Comparison of ENCODE assay signal across 8 cellular contexts in genomic region chr7:727806-728460, GRCh38. TPM values are rescaled to one million over a fixed set of nuclear protein-coding genes. Genes with fewer than 3 reads are reported as not detected.
DNase-seq lines count a peak whose midpoint lies in the region; ATAC-seq and TF ChIP-seq lines count a peak whose summit lies in the region.

No MANE protein-coding gene starts in this region.

- H3K9me3 ChIP-seq in BE2C: peaks cover 8% of the 10 kb centered on the region
- H3K9me3 ChIP-seq in naive thymus-derived CD4-positive, alpha-beta T cell (ENCODE audit: control insufficient read depth in 2 of 3, low read length in 3 of 3): no peaks in the 10 kb centered on the region

- CTCF ChIA-PET in naive thymus-derived CD4-positive, alpha-beta T cell (lab: Charles Lee): interaction anchor here (0.6 kb wide), 1 partner anchor 93 kb away, joined by 4 read pairs; no protein-coding TSS in a partner anchor

- H3K27me3 ChIP-seq in BE2C: no peaks in the 10 kb centered on the region
- H3K27me3 ChIP-seq in naive thymus-derived CD4-positive, alpha-beta T cell (ENCODE audit: control insufficient read depth in 2 of 2, insufficient read depth in 2 of 2, low read length in 2 of 2): no peaks in the 10 kb centered on the region

- peaks cover 0 to under 1% (median 0%) of the 10 kb centered on the region in 3 donors for H3K9me3 Mint-ChIP-seq in IgD-negative memory B cell
- H3K9me3 Mint-ChIP-seq in central memory CD8-positive, alpha-beta T cell: no peaks in the 10 kb centered on the region
- peaks cover 0 to 8% (median 0%) of the 10 kb centered on the region in 11 donors for H3K9me3 Mint-ChIP-seq in naive thymus-derived CD4-positive, alpha-beta T cell

- peaks cover 38% of the 10 kb centered on the region for H3K36me3 ChIP-seq in BE2C
- H3K36me3 ChIP-seq in naive thymus-derived CD4-positive, alpha-beta T cell (ENCODE audit: control insufficient read depth in 2 of 3, insufficient read depth in 3 of 3, low read length in 3 of 3): peaks cover 0 to 20% (median 0%) of the 10 kb centered on the region in 3 experiments

- H3K27ac Mint-ChIP-seq in IgD-negative memory B cell: peak overlapping the region in 2 of 3 donors; percentile 80 to 81
- peak overlapping the region; percentile 84 for H3K27ac Mint-ChIP-seq in central memory CD8-positive, alpha-beta T cell (ENCODE audit: low read depth)
- H3K27ac Mint-ChIP-seq in naive thymus-derived CD4-positive, alpha-beta T cell: peak overlapping the region in 6 of 9 donors; percentile 57 to 89 (median 72)

- peak overlapping the region; percentile 69 to 93 (median 86) for H3K4me3 Mint-ChIP-seq in IgD-negative memory B cell
- H3K4me3 Mint-ChIP-seq in central memory CD8-positive, alpha-beta T cell: peak overlapping the region; percentile 77
- peak overlapping the region; percentile 70 to 88 (median 84) for H3K4me3 Mint-ChIP-seq in naive thymus-derived CD4-positive, alpha-beta T cell

- ATAC-seq in central memory CD8-positive, alpha-beta T cell (replicated peaks; ENCODE audit: extremely low read depth, poor library complexity, severe bottlenecking): no peak
- ATAC-seq in naive thymus-derived CD4-positive, alpha-beta T cell: no peak
- ATAC-seq in HG02852 (IDR thresholded peaks at IDR 0.05; ENCODE audit: unreplicated experiment) (no peak), GM21367 (IDR thresholded peaks at IDR 0.05; ENCODE audit: unreplicated experiment) (no peak)

- H3K27ac ChIP-seq in naive thymus-derived CD4-positive, alpha-beta T cell (ENCODE audit: low read depth, low read length): no peak overlapping the region
- H3K27ac ChIP-seq in substantia nigra (ENCODE audit: low read depth, low read length, poor library complexity, severe bottlenecking): no peak overlapping the region

- no peak for DNase-seq in BE2C
- DNase-seq in central memory CD8-positive, alpha-beta T cell (ENCODE audit: low spot score in 2 of 2): no peak
- DNase-seq in naive thymus-derived CD4-positive, alpha-beta T cell: no peak
- no peak for DNase-seq in substantia nigra (lab: John Stamatoyannopoulos, UW)
- no peak for DNase-seq in anterior cingulate cortex (lab: John Stamatoyannopoulos, UW)

- POLR2A ChIA-PET in naive thymus-derived CD4-positive, alpha-beta T cell (lab: Charles Lee): interaction anchor here (1.3 to 1.4 kb wide), 2 partner anchors 108 to 111 kb away, joined by 3 read pairs; no protein-coding TSS in a partner anchor

- peak overlapping the region; percentile 73 for H3K4me3 ChIP-seq in BE2C (ENCODE audit: low read depth, low read length)
- no peak overlapping the region for H3K4me3 ChIP-seq in naive thymus-derived CD4-positive, alpha-beta T cell (ENCODE audit: low read length)

- intact Hi-C loops in naive thymus-derived CD4-positive, alpha-beta T cell (cut with micrococcal nuclease): loop anchor here (2.0 to 5.0 kb wide), 8 partner anchors 89 to 581 kb away; partner anchors contain the start of genes GET4 (in 1 of the 2) and PDGFA (in 1 of the 2)

- peaks cover 15 to 21% (median 19%) of the 10 kb centered on the region in 3 donors for H3K4me1 Mint-ChIP-seq in IgD-negative memory B cell
- peaks cover 30% of the 10 kb centered on the region for H3K4me1 Mint-ChIP-seq in central memory CD8-positive, alpha-beta T cell
- peaks cover 21 to 42% (median 29%) of the 10 kb centered on the region in 7 donors for H3K4me1 Mint-ChIP-seq in naive thymus-derived CD4-positive, alpha-beta T cell

- no peaks in the 10 kb centered on the region for H3K27me3 Mint-ChIP-seq in IgD-negative memory B cell
- no peaks in the 10 kb centered on the region for H3K27me3 Mint-ChIP-seq in central memory CD8-positive, alpha-beta T cell
- H3K27me3 Mint-ChIP-seq in naive thymus-derived CD4-positive, alpha-beta T cell: no peaks in the 10 kb centered on the region

- no peaks in the 10 kb centered on the region for H3K4me1 ChIP-seq in BE2C
- peaks cover 14 to 15% of the 10 kb centered on the region in 2 donors for H3K4me1 ChIP-seq in naive thymus-derived CD4-positive, alpha-beta T cell (ENCODE audit: control insufficient read depth in 2 of 2, insufficient read depth in 2 of 2, low read length in 2 of 2)

- H3K36me3 Mint-ChIP-seq in IgD-negative memory B cell: peaks cover 5% of the 10 kb centered on the region
- H3K36me3 Mint-ChIP-seq in central memory CD8-positive, alpha-beta T cell (ENCODE audit: insufficient read depth): peaks cover 11% of the 10 kb centered on the region
- H3K36me3 Mint-ChIP-seq in naive thymus-derived CD4-positive, alpha-beta T cell: peaks cover 5 to 33% (median 20%) of the 10 kb centered on the region in 5 donors

- TF ChIP-seq CTCF in BE2C (IDR thresholded peaks at IDR 0.05; ENCODE audit: low read depth, low read length): no peak

RNA-seq across cellular contexts. Expression of gene PRKAR1B, which starts 0.9 kb away (rescaled TPM):
- 31.7 TPM for polyA plus RNA-seq in BE2C (2012; ENCODE audit: insufficient read depth, insufficient read length, low read depth)
- 4.6 TPM for polyA plus RNA-seq in IgD-negative memory B cell
- total RNA-seq in naive thymus-derived CD4-positive, alpha-beta T cell: 10 to 100 TPM; 18.1 to 51.4 (median 33.1) TPM
- polyA plus RNA-seq in naive thymus-derived CD4-positive, alpha-beta T cell: 10 to 100 TPM; 16.1 to 21.2 TPM

RNA-seq across cellular contexts. Expression of gene DNAAF5, which starts 1.4 kb away (rescaled TPM):
- 53.4 TPM for polyA plus RNA-seq in BE2C (2012; ENCODE audit: insufficient read depth, insufficient read length, low read depth)
- 2.7 TPM for polyA plus RNA-seq in IgD-negative memory B cell
- total RNA-seq in naive thymus-derived CD4-positive, alpha-beta T cell: 10 to 100 TPM; 12.5 to 25.7 (median 14.6) TPM
- polyA plus RNA-seq in naive thymus-derived CD4-positive, alpha-beta T cell: 1 to 10 TPM; 4.0 to 5.8 TPM
